Comparison of ENCODE assay signal across 1 cellular context in genomic region chr19:1065606-1066109, GRCh38.
A peak's percentile ranks its signal among the peaks of the same experiment; 100 is the strongest.
TF ChIP-seq lines count a peak whose summit lies in the region.

No MANE protein-coding gene starts in this region.

TF ChIP-seq in HepG2, 621 proteins besides CTCF, POLR2A, EP300 and RAD21 (continues in another document):
- no peak; the same call in 1 of the 2 replicates for TF ChIP-seq BHLHE40 (IDR thresholded peaks at IDR 0.05; ENCODE audit: low read length)
- no peak for TF ChIP-seq ZNF224 (CRISPR knock-in tag; IDR thresholded peaks at IDR 0.05)
- no peak; the same call in 1 of the 2 replicates for TF ChIP-seq ZNF335 (CRISPR knock-in tag; IDR thresholded peaks at IDR 0.05)
- no peak for TF ChIP-seq ZNF329 (CRISPR knock-in tag; IDR thresholded peaks at IDR 0.05; ENCODE audit: low read depth)
- TF ChIP-seq RFX5 (IDR thresholded peaks at IDR 0.05; ENCODE audit: low read depth, low read length): no peak
- TF ChIP-seq MEIS1 (CRISPR knock-in tag; IDR thresholded peaks at IDR 0.05; ENCODE audit: borderline replicate concordance): no peak; the same call in 1 of the 2 replicates
- TF ChIP-seq, protein P1, sequence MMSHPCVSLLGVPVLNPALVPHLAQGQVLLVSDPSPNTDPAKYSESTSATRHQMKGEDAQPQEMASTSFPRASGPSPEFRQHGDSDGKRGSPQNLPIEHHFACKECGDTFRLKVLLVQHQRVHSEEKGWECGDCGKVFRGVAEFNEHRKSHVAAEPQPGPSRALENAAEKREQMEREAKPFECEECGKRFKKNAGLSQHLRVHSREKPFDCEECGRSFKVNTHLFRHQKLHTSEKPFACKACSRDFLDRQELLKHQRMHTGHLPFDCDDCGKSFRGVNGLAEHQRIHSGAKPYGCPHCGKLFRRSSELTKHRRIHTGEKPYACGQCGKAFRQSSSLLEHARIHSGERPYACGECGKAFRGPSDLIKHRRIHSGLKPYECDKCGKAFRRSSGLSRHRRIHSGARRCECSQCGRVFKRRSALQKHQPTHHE (CRISPR knock-in tag; IDR thresholded peaks at IDR 0.05; ENCODE audit: borderline replicate concordance): no peak
- TF ChIP-seq HOXA3 (CRISPR knock-in tag; IDR thresholded peaks at IDR 0.05): 0 out of 2 replicates have a peak, but pooled peaks have one; percentile 18
- no peak for TF ChIP-seq ZNF563 (CRISPR knock-in tag; IDR thresholded peaks at IDR 0.05)
- TF ChIP-seq HOXA9 (CRISPR knock-in tag; IDR thresholded peaks at IDR 0.05; ENCODE audit: borderline replicate concordance): no peak
- no peak for TF ChIP-seq GATAD2A (CRISPR knock-in tag; IDR thresholded peaks at IDR 0.05)
- no peak for TF ChIP-seq TOE1 (CRISPR knock-in tag; IDR thresholded peaks at IDR 0.05)
- no peak for TF ChIP-seq TBP (CRISPR knock-in tag; IDR thresholded peaks at IDR 0.05)
- TF ChIP-seq ZNF20 (CRISPR knock-in tag; IDR thresholded peaks at IDR 0.05): no peak
- TF ChIP-seq PBX2 (CRISPR knock-in tag; IDR thresholded peaks at IDR 0.05): no peak
- no peak for TF ChIP-seq FOXM1 (CRISPR knock-in tag; IDR thresholded peaks at IDR 0.05)
- no peak for TF ChIP-seq ZSCAN22 (CRISPR knock-in tag; IDR thresholded peaks at IDR 0.05)
- no peak for TF ChIP-seq TMF1 (CRISPR knock-in tag; IDR thresholded peaks at IDR 0.05; ENCODE audit: low read depth)
- peak; percentile 86; the same call in 1 of the 2 replicates for TF ChIP-seq ZC3H13 (CRISPR knock-in tag; IDR thresholded peaks at IDR 0.05)
- TF ChIP-seq SIN3A (IDR thresholded peaks at IDR 0.05; ENCODE audit: borderline replicate concordance, low read depth, low read length): no peak
- TF ChIP-seq TBX2 (CRISPR knock-in tag; IDR thresholded peaks at IDR 0.05; ENCODE audit: borderline replicate concordance): no peak; the same call in 1 of the 2 replicates
- no peak for TF ChIP-seq ZSCAN21 (CRISPR knock-in tag; IDR thresholded peaks at IDR 0.05; ENCODE audit: borderline replicate concordance)
- TF ChIP-seq KDM5A (IDR thresholded peaks at IDR 0.05; ENCODE audit: borderline replicate concordance, low read length): no peak
- TF ChIP-seq GPBP1L1 (CRISPR knock-in tag; IDR thresholded peaks at IDR 0.05): no peak
- no peak; the same call in 1 of the 2 replicates for TF ChIP-seq GLI4 (CRISPR knock-in tag; IDR thresholded peaks at IDR 0.05; ENCODE audit: borderline replicate concordance)
- TF ChIP-seq, protein P2, sequence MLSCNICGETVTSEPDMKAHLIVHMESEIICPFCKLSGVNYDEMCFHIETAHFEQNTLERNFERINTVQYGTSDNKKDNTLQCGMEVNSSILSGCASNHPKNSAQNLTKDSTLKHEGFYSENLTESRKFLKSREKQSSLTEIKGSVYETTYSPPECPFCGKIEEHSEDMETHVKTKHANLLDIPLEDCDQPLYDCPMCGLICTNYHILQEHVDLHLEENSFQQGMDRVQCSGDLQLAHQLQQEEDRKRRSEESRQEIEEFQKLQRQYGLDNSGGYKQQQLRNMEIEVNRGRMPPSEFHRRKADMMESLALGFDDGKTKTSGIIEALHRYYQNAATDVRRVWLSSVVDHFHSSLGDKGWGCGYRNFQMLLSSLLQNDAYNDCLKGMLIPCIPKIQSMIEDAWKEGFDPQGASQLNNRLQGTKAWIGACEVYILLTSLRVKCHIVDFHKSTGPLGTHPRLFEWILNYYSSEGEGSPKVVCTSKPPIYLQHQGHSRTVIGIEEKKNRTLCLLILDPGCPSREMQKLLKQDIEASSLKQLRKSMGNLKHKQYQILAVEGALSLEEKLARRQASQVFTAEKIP (CRISPR knock-in tag; IDR thresholded peaks at IDR 0.05; ENCODE audit: borderline replicate concordance): no peak
- TF ChIP-seq ZNF225 (CRISPR knock-in tag; IDR thresholded peaks at IDR 0.05): no peak
- TF ChIP-seq ZNF710 (CRISPR knock-in tag; IDR thresholded peaks at IDR 0.05; ENCODE audit: borderline replicate concordance): no peak; the same call in 1 of the 2 replicates
- no peak for TF ChIP-seq ZNF180 (CRISPR knock-in tag; IDR thresholded peaks at IDR 0.05; ENCODE audit: borderline replicate concordance, low read depth)
- no peak for TF ChIP-seq KLF15 (CRISPR knock-in tag; IDR thresholded peaks at IDR 0.05; ENCODE audit: borderline replicate concordance)
- no peak for TF ChIP-seq PPARG (CRISPR knock-in tag; conservative IDR thresholded peaks at IDR 0.05)
- no peak for TF ChIP-seq FLYWCH1 (CRISPR knock-in tag; IDR thresholded peaks at IDR 0.05)
- TF ChIP-seq ZBTB39 (CRISPR knock-in tag; IDR thresholded peaks at IDR 0.05): no peak
- no peak; the same call in 1 of the 2 replicates for TF ChIP-seq SRY (CRISPR knock-in tag; IDR thresholded peaks at IDR 0.05)
- no peak for TF ChIP-seq ZNF547 (CRISPR knock-in tag; IDR thresholded peaks at IDR 0.05)
- TF ChIP-seq, protein P3, sequence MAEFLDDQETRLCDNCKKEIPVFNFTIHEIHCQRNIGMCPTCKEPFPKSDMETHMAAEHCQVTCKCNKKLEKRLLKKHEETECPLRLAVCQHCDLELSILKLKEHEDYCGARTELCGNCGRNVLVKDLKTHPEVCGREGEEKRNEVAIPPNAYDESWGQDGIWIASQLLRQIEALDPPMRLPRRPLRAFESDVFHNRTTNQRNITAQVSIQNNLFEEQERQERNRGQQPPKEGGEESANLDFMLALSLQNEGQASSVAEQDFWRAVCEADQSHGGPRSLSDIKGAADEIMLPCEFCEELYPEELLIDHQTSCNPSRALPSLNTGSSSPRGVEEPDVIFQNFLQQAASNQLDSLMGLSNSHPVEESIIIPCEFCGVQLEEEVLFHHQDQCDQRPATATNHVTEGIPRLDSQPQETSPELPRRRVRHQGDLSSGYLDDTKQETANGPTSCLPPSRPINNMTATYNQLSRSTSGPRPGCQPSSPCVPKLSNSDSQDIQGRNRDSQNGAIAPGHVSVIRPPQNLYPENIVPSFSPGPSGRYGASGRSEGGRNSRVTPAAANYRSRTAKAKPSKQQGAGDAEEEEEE (CRISPR knock-in tag; IDR thresholded peaks at IDR 0.05; ENCODE audit: borderline replicate concordance): no peak
- TF ChIP-seq CSRNP2 (CRISPR knock-in tag; conservative IDR thresholded peaks at IDR 0.05; ENCODE audit: low read depth): no peak
- no peak for TF ChIP-seq RELA (CRISPR knock-in tag; IDR thresholded peaks at IDR 0.05)
- TF ChIP-seq ZKSCAN1 (IDR thresholded peaks at IDR 0.05; ENCODE audit: low read length): no peak
- no peak for TF ChIP-seq ZNF280D (CRISPR knock-in tag; IDR thresholded peaks at IDR 0.05)
- TF ChIP-seq ZNF556 (CRISPR knock-in tag; IDR thresholded peaks at IDR 0.05; ENCODE audit: borderline replicate concordance): no peak; the same call in 1 of the 2 replicates
- no peak for TF ChIP-seq MEF2D (CRISPR knock-in tag; IDR thresholded peaks at IDR 0.05)
- no peak; the same call in 1 of the 2 replicates for TF ChIP-seq PCBP1 (IDR thresholded peaks at IDR 0.05; ENCODE audit: borderline replicate concordance, low read depth, low read length)
- no peak for TF ChIP-seq ARNT2 (CRISPR knock-in tag; IDR thresholded peaks at IDR 0.05; ENCODE audit: low read depth)
- TF ChIP-seq MIXL1 (CRISPR knock-in tag; IDR thresholded peaks at IDR 0.05): no peak
- TF ChIP-seq ZNF709 (CRISPR knock-in tag; IDR thresholded peaks at IDR 0.05): 0 out of 2 replicates have a peak, but pooled peaks have one; percentile 57
- TF ChIP-seq RFX1 (IDR thresholded peaks at IDR 0.05): no peak
- TF ChIP-seq ZNF670 (CRISPR knock-in tag; IDR thresholded peaks at IDR 0.05; ENCODE audit: borderline replicate concordance): no peak
- no peak for TF ChIP-seq SMYD3 (CRISPR knock-in tag; IDR thresholded peaks at IDR 0.05)
